ENCODE assay signal across 12 cellular contexts in genomic region chr17:69492410-69493071, GRCh38.
DNase-seq lines count a peak whose midpoint lies in the region; FAIRE-seq and TF ChIP-seq lines count a peak whose summit lies in the region.
"Had no signal": no experiment of that assay in that cellular context is flagged by ENCODE, and none has a peak within 500 bp of the region (broad histone marks: within the 10 kb centered on the region; RNA-seq: fewer than 3 reads in every experiment).

No MANE protein-coding gene starts in this region.

- H4K20me1 ChIP-seq in astrocyte (ENCODE audit: insufficient read depth, low read length), result no peaks in the 10 kb centered on the region

- H3K4me1 ChIP-seq in astrocyte (ENCODE audit: insufficient read depth, low read length) (no peaks in the 10 kb centered on the region), tibial nerve (no peaks in the 10 kb centered on the region)
- H3K4me1 ChIP-seq: colonic mucosa had no signal

- peaks cover 17% of the 10 kb centered on the region for H3K4me1 Mint-ChIP-seq in astrocyte (ENCODE audit: low read depth, unreplicated experiment)

- H3K9me3 ChIP-seq in astrocyte (ENCODE audit: insufficient read depth, low read depth, low read length) (no peaks in the 10 kb centered on the region), WERI-Rb-1 (ENCODE audit: severe bottlenecking) (no peaks in the 10 kb centered on the region), tibial nerve (no peaks in the 10 kb centered on the region)
- H3K9me3 ChIP-seq: colonic mucosa had no signal

- no peak overlapping the region for H3K4me3 ChIP-seq in astrocyte (ENCODE audit: insufficient read depth, low read depth, low read length)
- no peak overlapping the region for H3K4me3 ChIP-seq in WERI-Rb-1 (ENCODE audit: low read depth, low read length)
- no peak overlapping the region for H3K4me3 ChIP-seq in tibial nerve
- H3K4me3 ChIP-seq: colonic mucosa had no signal

- H2AFZ ChIP-seq in astrocyte (ENCODE audit: low read depth, low read length), result no peak overlapping the region

- no peaks in the 10 kb centered on the region for H3K27me3 ChIP-seq in astrocyte (ENCODE audit: insufficient read depth, low read length)
- no peaks in the 10 kb centered on the region for H3K27me3 ChIP-seq in WERI-Rb-1 (ENCODE audit: insufficient read depth, low read depth, severe bottlenecking)
- no peaks in the 10 kb centered on the region for H3K27me3 ChIP-seq in tibial nerve
- H3K27me3 ChIP-seq: colonic mucosa had no signal

- peak overlapping the region; percentile 77 for H3K27ac Mint-ChIP-seq in astrocyte (ENCODE audit: unreplicated experiment)
- H3K27ac Mint-ChIP-seq: type B pancreatic cell had no signal

- peak; percentile 60 for DNase-seq in A172 (ENCODE audit: low spot score)
- DNase-seq in HK-2 (ENCODE audit: unreplicated experiment), result peak; percentile 24
- peak; percentile 87 for DNase-seq in astrocyte (ENCODE audit: low read depth)
- peak; percentile 42 for DNase-seq in iPS DF 19.7 (ENCODE audit: low read depth, low spot score)
- no peak for DNase-seq in WERI-Rb-1
- DNase-seq in DMS53 (lab: John Stamatoyannopoulos, UW), result no peak
- no peak for DNase-seq in NCI-H1930 (lab: John Stamatoyannopoulos, UW)
- DNase-seq in tibial nerve (ENCODE audit: low spot score in 2 of 2), result no peak
- DNase-seq: activated T-cell treated with anti-CD3 and anti-CD28 coated beads, Interleukin-2, amount 50 U/mL, for 4 hours; colonic mucosa; MM.1S had no signal

- H3K36me3 ChIP-seq in astrocyte (ENCODE audit: insufficient read depth, low read length) (no peaks in the 10 kb centered on the region), WERI-Rb-1 (no peaks in the 10 kb centered on the region), tibial nerve (no peaks in the 10 kb centered on the region)
- H3K36me3 ChIP-seq: colonic mucosa had no signal

- no peak overlapping the region for H3K9ac ChIP-seq in astrocyte (ENCODE audit: low read length)

- TF ChIP-seq EP300 in tibial nerve (IDR thresholded peaks at IDR 0.05), result no peak

- H3K79me2 ChIP-seq in astrocyte (ENCODE audit: insufficient read depth, low read length), result no peaks in the 10 kb centered on the region

- peak overlapping the region; percentile 32 for H3K4me2 ChIP-seq in astrocyte (ENCODE audit: low read length)

- 63 to 67% methylated on average over 3 of the region's 3 CpGs for WGBS in tibial nerve, 2 donors

- H3K27ac ChIP-seq in astrocyte (ENCODE audit: low read depth, low read length) (no peak overlapping the region), WERI-Rb-1 (no peak overlapping the region), tibial nerve (no peak overlapping the region)
- H3K27ac ChIP-seq: colonic mucosa had no signal

- no peaks in the 10 kb centered on the region for H3K9me3 Mint-ChIP-seq in astrocyte (ENCODE audit: unreplicated experiment)
- H3K9me3 Mint-ChIP-seq: activated T-cell treated with anti-CD3 and anti-CD28 coated beads, Interleukin-2, amount 50 U/mL, for 4 hours had no signal

- H3K4me3 Mint-ChIP-seq in astrocyte (ENCODE audit: unreplicated experiment), result no peak overlapping the region
- H3K4me3 Mint-ChIP-seq: activated T-cell treated with anti-CD3 and anti-CD28 coated beads, Interleukin-2, amount 50 U/mL, for 4 hours; type B pancreatic cell had no signal

- no peak for TF ChIP-seq POLR2A in tibial nerve (IDR thresholded peaks at IDR 0.05)

- FAIRE-seq in astrocyte (lab: Jason Lieb, UNC), result peak; percentile 99

- H3K27me3 Mint-ChIP-seq in astrocyte (ENCODE audit: low read depth, unreplicated experiment), result no peaks in the 10 kb centered on the region
- H3K27me3 Mint-ChIP-seq: type B pancreatic cell had no signal

- H3K36me3 Mint-ChIP-seq in astrocyte (ENCODE audit: low read depth, unreplicated experiment), result no peaks in the 10 kb centered on the region

- TF ChIP-seq CTCF in astrocyte (IDR thresholded peaks at IDR 0.05; ENCODE audit: insufficient read depth, low read depth, low read length) (no peak), WERI-Rb-1 (IDR thresholded peaks at IDR 0.05; ENCODE audit: low read depth, low read length) (no peak), tibial nerve (IDR thresholded peaks at IDR 0.05) (no peak)

Comparison
In these comparisons a context has a peak if more than half of its experiments do, and no peak if none do; other contexts are left out.
1. DNase-seq: peak in A172 (single experiment), HK-2 (single experiment), astrocyte (single experiment) and iPS DF 19.7 (single experiment); none in WERI-Rb-1 (single experiment), DMS53 (single experiment), NCI-H1930 (0 of 2) and tibial nerve (0 of 2).